17 cellular contexts compared by ENCODE assay signal in the genomic region with DNA sequence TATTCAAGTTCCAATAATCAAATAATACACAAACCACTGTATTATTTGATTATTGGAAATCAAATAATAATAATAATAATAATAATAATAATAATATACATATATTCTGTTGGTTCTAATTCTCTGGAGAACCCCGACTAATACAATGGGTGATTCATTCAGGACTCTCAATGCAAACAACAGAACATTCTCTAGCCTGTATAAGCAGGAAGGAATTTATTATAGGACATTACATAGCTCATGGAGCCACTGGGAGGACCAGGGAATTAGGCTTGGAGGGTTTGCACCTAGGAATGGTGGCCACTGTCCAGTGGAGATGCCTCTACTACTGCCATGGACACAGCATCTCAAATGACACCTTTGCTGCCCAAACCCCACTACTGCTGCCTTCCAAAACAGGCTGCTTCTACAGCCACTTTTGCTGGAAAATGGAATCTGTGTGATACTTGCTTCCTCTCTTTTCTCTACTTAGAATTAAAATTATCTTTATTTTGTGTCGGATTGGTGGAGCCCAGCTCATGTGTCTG. TPM values are rescaled to one million over a fixed set of nuclear protein-coding genes. Genes with fewer than 3 reads are reported as not detected.
A peak's percentile ranks its signal among the peaks of the same experiment; 100 is the strongest.
DNase-seq lines count a peak whose midpoint lies in the region; ATAC-seq and TF ChIP-seq lines count a peak whose summit lies in the region.
"Had no signal": no experiment of that assay in that cellular context is flagged by ENCODE, and none has a peak within 500 bp of the region (broad histone marks: within the 10 kb centered on the region; RNA-seq: fewer than 3 reads in every experiment).

No MANE protein-coding gene starts in this region.

- ATAC-seq in WTC11 (no peak), esophagus mucosa (no peak), upper lobe of right lung (no peak)
- no peak for ATAC-seq in activated T-cell treated with anti-CD3 and anti-CD28 coated beads, Interleukin-2, amount 50 U/mL, for 4 hours
- ATAC-seq: CD8-positive, alpha-beta T cell had no signal

- H3K27ac Mint-ChIP-seq in HFFc6 (peak overlapping the region; percentile 18; the same call in 1 of the 2 replicates), WTC11 (no peak overlapping the region)
- H3K27ac Mint-ChIP-seq: CD8-positive, alpha-beta T cell had no signal

- H4K20me1 ChIP-seq in MM.1S (ENCODE audit: insufficient read depth, low read length): no peaks in the 10 kb centered on the region
- H4K20me1 ChIP-seq: BLaER1 treated with 17β-estradiol and CSF1 and Interleukin-3, amounts not matched to agents 10 nM and 100 nM had no signal

- H3K27me3 Mint-ChIP-seq in HFFc6 (ENCODE audit: insufficient read depth): peaks cover 1% of the 10 kb centered on the region; the same call in 1 of the 2 replicates
- H3K27me3 Mint-ChIP-seq in WTC11 (ENCODE audit: low read depth): peaks cover 11% of the 10 kb centered on the region; the same call in 1 of the 2 replicates
- H3K27me3 Mint-ChIP-seq in activated T-cell treated with anti-CD3 and anti-CD28 coated beads, Interleukin-2, amount 50 U/mL, for 4 hours (ENCODE audit: low read depth): no peaks in the 10 kb centered on the region

- DNase-seq in HFFc6 (no peak), WTC11 (ENCODE audit: low spot score) (no peak), epithelial cell of esophagus (ENCODE audit: low read depth) (peak; percentile 39), upper lobe of right lung (no peak), MM.1S (no peak)
- DNase-seq in activated T-cell treated with anti-CD3 and anti-CD28 coated beads, Interleukin-2, amount 50 U/mL, for 4 hours: no peak
- DNase-seq: 8988T; Calu3; CD8-positive, alpha-beta T cell; DND-41; EL; GM23248 had no signal

- no peak overlapping the region for H3K4me3 Mint-ChIP-seq in HFFc6
- no peak overlapping the region for H3K4me3 Mint-ChIP-seq in WTC11
- no peak overlapping the region for H3K4me3 Mint-ChIP-seq in activated T-cell treated with anti-CD3 and anti-CD28 coated beads, Interleukin-2, amount 50 U/mL, for 4 hours
- H3K4me3 Mint-ChIP-seq: CD8-positive, alpha-beta T cell had no signal

- no peaks in the 10 kb centered on the region for H3K9me3 ChIP-seq in upper lobe of right lung
- H3K9me3 ChIP-seq in MM.1S (replicated peaks; ENCODE audit: insufficient read depth, low read length): no peaks in the 10 kb centered on the region
- H3K9me3 ChIP-seq: HAP-1 had no signal

- H3K9ac ChIP-seq in MM.1S (ENCODE audit: low read length): no peak overlapping the region
- H3K9ac ChIP-seq: BLaER1 treated with 17β-estradiol and CSF1 and Interleukin-3, amounts not matched to agents 10 nM and 100 nM; GM23248 had no signal

- no peaks in the 10 kb centered on the region for H3K79me2 ChIP-seq in MM.1S (ENCODE audit: low read length)

- TF ChIP-seq CTCF in HFFc6 (IDR thresholded peaks at IDR 0.05) (no peak), WTC11 (IDR thresholded peaks at IDR 0.05) (no peak), epithelial cell of esophagus (IDR thresholded peaks at IDR 0.05; ENCODE audit: insufficient read depth, low read depth, low read length, missing control alignments) (no peak), upper lobe of right lung (IDR thresholded peaks at IDR 0.05) (no peak), MM.1S (IDR thresholded peaks at IDR 0.05; ENCODE audit: low read length) (no peak)

- no peaks in the 10 kb centered on the region for H3K9me2 ChIP-seq in MM.1S (replicated peaks; ENCODE audit: insufficient read depth, low read length)

- H3K27ac ChIP-seq in upper lobe of right lung (no peak overlapping the region), MM.1S (ENCODE audit: low read length) (no peak overlapping the region)
- H3K27ac ChIP-seq: BLaER1 treated with 17β-estradiol and CSF1 and Interleukin-3, amounts not matched to agents 10 nM and 100 nM; GM23248; HL-60 had no signal

- H3K4me1 ChIP-seq in upper lobe of right lung (peaks cover 7% of the 10 kb centered on the region), MM.1S (ENCODE audit: low read length) (no peaks in the 10 kb centered on the region)
- H3K4me1 ChIP-seq: HAP-1 had no signal

- H3F3A ChIP-seq in MM.1S (ENCODE audit: insufficient read depth, low read length): no peaks in the 10 kb centered on the region

- POLR2A ChIA-PET in WTC11 (lab: Charles Lee): interaction anchor here (0.6 kb wide), 1 partner anchor 406 kb away, joined by 4 read pairs; no protein-coding TSS in a partner anchor

- H3K27me3 ChIP-seq in upper lobe of right lung (no peaks in the 10 kb centered on the region), MM.1S (replicated peaks; ENCODE audit: insufficient read depth, low read length) (no peaks in the 10 kb centered on the region)
- H3K27me3 ChIP-seq: BLaER1 treated with 17β-estradiol and CSF1 and Interleukin-3, amounts not matched to agents 10 nM and 100 nM had no signal

- H2AFZ ChIP-seq in MM.1S (ENCODE audit: low read length): no peak overlapping the region
- H2AFZ ChIP-seq: GM23248 had no signal

- H3K36me3 Mint-ChIP-seq in HFFc6 (ENCODE audit: low read depth) (peaks cover 14% of the 10 kb centered on the region; the same call in 1 of the 2 replicates), WTC11 (no peaks in the 10 kb centered on the region)
- no peaks in the 10 kb centered on the region for H3K36me3 Mint-ChIP-seq in activated T-cell treated with anti-CD3 and anti-CD28 coated beads, Interleukin-2, amount 50 U/mL, for 4 hours (ENCODE audit: insufficient read depth)
- H3K36me3 Mint-ChIP-seq: CD8-positive, alpha-beta T cell had no signal

- H3K4me3 ChIP-seq in epithelial cell of esophagus (ENCODE audit: low read length): no peak overlapping the region
- no peak overlapping the region for H3K4me3 ChIP-seq in upper lobe of right lung
- no peak overlapping the region for H3K4me3 ChIP-seq in MM.1S (ENCODE audit: low read length)
- H3K4me3 ChIP-seq: BLaER1 treated with 17β-estradiol and CSF1 and Interleukin-3, amounts not matched to agents 10 nM and 100 nM; GM23248; HAP-1 had no signal

- H3K4me1 Mint-ChIP-seq in HFFc6 (ENCODE audit: low read depth) (peaks cover 66% of the 10 kb centered on the region), WTC11 (no peaks in the 10 kb centered on the region)
- H3K4me1 Mint-ChIP-seq in activated T-cell treated with anti-CD3 and anti-CD28 coated beads, Interleukin-2, amount 50 U/mL, for 4 hours (ENCODE audit: low read depth): no peaks in the 10 kb centered on the region

- no peak overlapping the region for H3K4me2 ChIP-seq in MM.1S (ENCODE audit: low read depth, low read length)
- H3K4me2 ChIP-seq: BLaER1 treated with 17β-estradiol and CSF1 and Interleukin-3, amounts not matched to agents 10 nM and 100 nM had no signal

- H3K36me3 ChIP-seq in upper lobe of right lung (no peaks in the 10 kb centered on the region), MM.1S (replicated peaks; ENCODE audit: insufficient read depth, low read length) (no peaks in the 10 kb centered on the region)
- H3K36me3 ChIP-seq: HAP-1 had no signal

- intact Hi-C loops in upper lobe of right lung (cut with DNase I): no loop called here

- CTCF ChIA-PET in WTC11 (lab: Charles Lee): no interaction called here

- H3K9me3 Mint-ChIP-seq in HFFc6 (no peaks in the 10 kb centered on the region), WTC11 (peaks cover 10% of the 10 kb centered on the region)
- H3K9me3 Mint-ChIP-seq in activated T-cell treated with anti-CD3 and anti-CD28 coated beads, Interleukin-2, amount 50 U/mL, for 4 hours: peaks cover 16% of the 10 kb centered on the region

TF ChIP-seq in WTC11, 78 proteins besides CTCF, POLR2A, EP300 and RAD21 (continues in another document):
- TF ChIP-seq, protein P1, sequence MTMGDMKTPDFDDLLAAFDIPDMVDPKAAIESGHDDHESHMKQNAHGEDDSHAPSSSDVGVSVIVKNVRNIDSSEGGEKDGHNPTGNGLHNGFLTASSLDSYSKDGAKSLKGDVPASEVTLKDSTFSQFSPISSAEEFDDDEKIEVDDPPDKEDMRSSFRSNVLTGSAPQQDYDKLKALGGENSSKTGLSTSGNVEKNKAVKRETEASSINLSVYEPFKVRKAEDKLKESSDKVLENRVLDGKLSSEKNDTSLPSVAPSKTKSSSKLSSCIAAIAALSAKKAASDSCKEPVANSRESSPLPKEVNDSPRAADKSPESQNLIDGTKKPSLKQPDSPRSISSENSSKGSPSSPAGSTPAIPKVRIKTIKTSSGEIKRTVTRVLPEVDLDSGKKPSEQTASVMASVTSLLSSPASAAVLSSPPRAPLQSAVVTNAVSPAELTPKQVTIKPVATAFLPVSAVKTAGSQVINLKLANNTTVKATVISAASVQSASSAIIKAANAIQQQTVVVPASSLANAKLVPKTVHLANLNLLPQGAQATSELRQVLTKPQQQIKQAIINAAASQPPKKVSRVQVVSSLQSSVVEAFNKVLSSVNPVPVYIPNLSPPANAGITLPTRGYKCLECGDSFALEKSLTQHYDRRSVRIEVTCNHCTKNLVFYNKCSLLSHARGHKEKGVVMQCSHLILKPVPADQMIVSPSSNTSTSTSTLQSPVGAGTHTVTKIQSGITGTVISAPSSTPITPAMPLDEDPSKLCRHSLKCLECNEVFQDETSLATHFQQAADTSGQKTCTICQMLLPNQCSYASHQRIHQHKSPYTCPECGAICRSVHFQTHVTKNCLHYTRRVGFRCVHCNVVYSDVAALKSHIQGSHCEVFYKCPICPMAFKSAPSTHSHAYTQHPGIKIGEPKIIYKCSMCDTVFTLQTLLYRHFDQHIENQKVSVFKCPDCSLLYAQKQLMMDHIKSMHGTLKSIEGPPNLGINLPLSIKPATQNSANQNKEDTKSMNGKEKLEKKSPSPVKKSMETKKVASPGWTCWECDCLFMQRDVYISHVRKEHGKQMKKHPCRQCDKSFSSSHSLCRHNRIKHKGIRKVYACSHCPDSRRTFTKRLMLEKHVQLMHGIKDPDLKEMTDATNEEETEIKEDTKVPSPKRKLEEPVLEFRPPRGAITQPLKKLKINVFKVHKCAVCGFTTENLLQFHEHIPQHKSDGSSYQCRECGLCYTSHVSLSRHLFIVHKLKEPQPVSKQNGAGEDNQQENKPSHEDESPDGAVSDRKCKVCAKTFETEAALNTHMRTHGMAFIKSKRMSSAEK (CRISPR knock-in tag; IDR thresholded peaks at IDR 0.05; ENCODE audit: borderline replicate concordance): no peak
- TF ChIP-seq HMGA2 (CRISPR knock-in tag; IDR thresholded peaks at IDR 0.05): peak; percentile 73; the same call in 1 of the 2 replicates

RNA-seq across cellular contexts. Expression of gene PTGS1, which starts 25.9 kb away (rescaled TPM):
- 100 to 1,000 TPM in 3 of 6 experiments, 10 to 100 TPM in 3; 33.0 to 122 (median 102) TPM for total RNA-seq in HFFc6 (2021; fragmentation: NEBNext Ultra II Directional; extraction: Animal tissue kit (Norgen Biotek cat#: 25700))
- total RNA-seq in WTC11 (2021) (0.89 to 1.1 TPM (median 1.0 TPM) in 3 replicates), esophagus mucosa (29.9 TPM), upper lobe of right lung (16.4 TPM)
- total RNA-seq in activated T-cell treated with anti-CD3 and anti-CD28 coated beads, Interleukin-2, amount 50 U/mL, for 4 hours: under 1 TPM; 0.18 to 0.35 (median 0.35) TPM
- total RNA-seq: A673; CD8-positive, alpha-beta T cell had no signal
